Comparison of ENCODE assay signal across 13 cellular contexts in genomic region chr2:130579121-130579520, GRCh38. TPM values are rescaled to one million over a fixed set of nuclear protein-coding genes. Genes with fewer than 3 reads are reported as not detected.
DNase-seq lines count a peak whose midpoint lies in the region; TF ChIP-seq lines count a peak whose summit lies in the region.
"Not testable (repeated sequence)": the region's sequence is repeated elsewhere in the genome, so short reads cannot be mapped to it uniquely, and the experiment has no call there.
"Had no signal": no experiment of that assay in that cellular context is flagged by ENCODE, and none has a peak within 500 bp of the region (broad histone marks: within the 10 kb centered on the region; RNA-seq: fewer than 3 reads in every experiment).

No MANE protein-coding gene starts in this region.

- not testable (repeated sequence) for H3K27ac Mint-ChIP-seq in type B pancreatic cell

- H3K4me1 Mint-ChIP-seq in type B pancreatic cell (ENCODE audit: unreplicated experiment): not testable (repeated sequence)

- not testable (repeated sequence) for H3K4me1 ChIP-seq in sigmoid colon

- TF ChIP-seq EP300 in sigmoid colon (IDR thresholded peaks at IDR 0.05): not testable (repeated sequence)

- not testable (repeated sequence) for TF ChIP-seq POLR2A in sigmoid colon (IDR thresholded peaks at IDR 0.05)

- WGBS in sigmoid colon, 2 donors: 87 to 94% methylated on average over 5 of the region's 7 CpGs

- not testable (repeated sequence) for H3K27me3 ChIP-seq in WERI-Rb-1 (ENCODE audit: insufficient read depth, low read depth, severe bottlenecking); sigmoid colon

- H3K4me3 Mint-ChIP-seq in type B pancreatic cell: not testable (repeated sequence)

- intact Hi-C loops in cardiac septum (cut with DNase I); sigmoid colon (cut with DNase I): not testable (repeated sequence)

- DNase-seq in WERI-Rb-1: peak; percentile 1
- DNase-seq in activated effector memory CD4-positive, alpha-beta T cell treated with anti-CD3 and anti-CD28 coated beads, Interleukin-2, amount 50 U/mL, for 16 hours: peak; percentile 22
- DNase-seq in cardiac septum (ENCODE audit: low spot score): peak; percentile 26
- peak; percentile 35 for DNase-seq in mesenteric fat pad (ENCODE audit: low spot score)
- peak; percentile 37 for DNase-seq in sigmoid colon
- peak; percentile 51 for DNase-seq in type B pancreatic cell (ENCODE audit: extremely low spot score, unreplicated experiment)

- H3K27ac ChIP-seq in WERI-Rb-1, sigmoid colon: not testable (repeated sequence)

- H3K36me3 Mint-ChIP-seq in type B pancreatic cell: not testable (repeated sequence)

- not testable (repeated sequence) for H3K36me3 ChIP-seq in WERI-Rb-1, sigmoid colon

- not testable (repeated sequence) for TF ChIP-seq CTCF in WERI-Rb-1 (IDR thresholded peaks at IDR 0.05; ENCODE audit: low read depth, low read length); sigmoid colon (IDR thresholded peaks at IDR 0.05); type B pancreatic cell (conservative IDR thresholded peaks at IDR 0.05)

- H3K9me3 ChIP-seq in WERI-Rb-1 (ENCODE audit: severe bottlenecking); sigmoid colon: not testable (repeated sequence)

- H3K4me3 ChIP-seq in WERI-Rb-1 (ENCODE audit: low read depth, low read length); sigmoid colon: not testable (repeated sequence)

- H3K9me3 Mint-ChIP-seq in type B pancreatic cell: not testable (repeated sequence)

- not testable (repeated sequence) for H3K27me3 Mint-ChIP-seq in type B pancreatic cell

RNA-seq across cellular contexts. Expression of gene CFC1, which starts 20.3 kb away (rescaled TPM):
- total RNA-seq in cardiac septum (not detected), mesenteric fat pad (not detected), sigmoid colon (not detected), type B pancreatic cell (ENCODE audit: low replicate concordance) (25.5 and 27.1 TPM in 2 replicates)
- under 1 TPM in 2 of 3 donors, not detected in 1; 0.29 to 0.69 TPM for polyA plus RNA-seq in sigmoid colon
- total RNA-seq: A172; A673; Caco-2; CD4-positive, CD25-positive, alpha-beta regulatory T cell; CD8-positive, alpha-beta T cell; HFFc6 had no signal
- polyA plus RNA-seq: BJ; CD4-positive, CD25-positive, alpha-beta regulatory T cell had no signal

RNA-seq across cellular contexts. Expression of gene POTEJ, which starts 32.1 kb away (rescaled TPM):
- not detected for total RNA-seq in cardiac septum
- total RNA-seq in mesenteric fat pad: not detected
- total RNA-seq in sigmoid colon: not detected
- polyA plus RNA-seq in sigmoid colon: under 1 TPM in 1 of 3 donors, not detected in 2; 0.01 TPM
- total RNA-seq in type B pancreatic cell (ENCODE audit: low replicate concordance): not detected in 2 replicates
- total RNA-seq: A172; A673; Caco-2; CD4-positive, CD25-positive, alpha-beta regulatory T cell; CD8-positive, alpha-beta T cell; HFFc6 had no signal
- polyA plus RNA-seq: BJ; CD4-positive, CD25-positive, alpha-beta regulatory T cell had no signal

RNA-seq across cellular contexts. Expression of gene CFC1B, which starts 58.1 kb away (rescaled TPM):
- total RNA-seq in cardiac septum (not detected), mesenteric fat pad (not detected), sigmoid colon (not detected), type B pancreatic cell (ENCODE audit: low replicate concordance) (not detected in 2 replicates)
- polyA plus RNA-seq in sigmoid colon: not detected
- total RNA-seq: A172; A673; Caco-2; CD4-positive, CD25-positive, alpha-beta regulatory T cell; CD8-positive, alpha-beta T cell; HFFc6 had no signal
- polyA plus RNA-seq: BJ; CD4-positive, CD25-positive, alpha-beta regulatory T cell had no signal

Comparison
In these comparisons a context has a peak if more than half of its experiments do, and no peak if none do; other contexts are left out.
1. DNase-seq: peak in every context shown above with its lines; median percentile 51 in type B pancreatic cell; 37 in sigmoid colon; 35 in mesenteric fat pad; 26 in cardiac septum; 22 in activated effector memory CD4-positive, alpha-beta T cell treated with anti-CD3 and anti-CD28 coated beads, Interleukin-2, amount 50 U/mL, for 16 hours; 1 in WERI-Rb-1.
2. RNA of gene CFC1, which starts 20.3 kb away (total RNA-seq): 25.5 to 27.1 TPM in type B pancreatic cell; not detected in cardiac septum (single experiment), not detected in mesenteric fat pad (single experiment) and not detected in sigmoid colon; every median in the first group is over 10 times any median in the second.